13 cellular contexts compared by ENCODE assay signal in genomic region chr3:65575376-65575840, GRCh38.
DNase-seq lines count a peak whose midpoint lies in the region; ATAC-seq and TF ChIP-seq lines count a peak whose summit lies in the region.
"Had no signal": no experiment of that assay in that cellular context is flagged by ENCODE, and none has a peak within 500 bp of the region (broad histone marks: within the 10 kb centered on the region; RNA-seq: fewer than 3 reads in every experiment).

No MANE protein-coding gene starts in this region.

- H3K27ac Mint-ChIP-seq in endodermal cell, result no peak overlapping the region
- no peak overlapping the region for H3K27ac Mint-ChIP-seq in immature natural killer cell

- TF ChIP-seq CTCF in HCT116 (IDR thresholded peaks at IDR 0.05 in 2 of 3, conservative IDR thresholded peaks at IDR 0.05 in 1 of 3; ENCODE audit: borderline replicate concordance in 1 of 3, insufficient read depth in 1 of 3, low read depth in 2 of 3, low read length in 2 of 3) (no peak), fibroblast of mammary gland (conservative IDR thresholded peaks at IDR 0.05; ENCODE audit: control insufficient read depth, insufficient read depth, low read depth, low read length) (no peak), endodermal cell (conservative IDR thresholded peaks at IDR 0.05) (no peak)

- no peaks in the 10 kb centered on the region for H3K9me2 ChIP-seq in HCT116 (ENCODE audit: insufficient read depth)

- no peaks in the 10 kb centered on the region for H3K9me3 ChIP-seq in HCT116 (ENCODE audit: control insufficient read depth in 1 of 2, insufficient read depth in 1 of 2, low read depth in 1 of 2, low read length in 2 of 2)
- H3K9me3 ChIP-seq in SJSA1 (replicated peaks), result no peaks in the 10 kb centered on the region
- no peaks in the 10 kb centered on the region for H3K9me3 ChIP-seq in skeletal muscle satellite cell (replicated peaks; ENCODE audit: low read length)
- H3K9me3 ChIP-seq in endodermal cell (ENCODE audit: control insufficient read depth, low read length), result no peaks in the 10 kb centered on the region

- H3K27me3 Mint-ChIP-seq in endodermal cell (ENCODE audit: insufficient read depth) (no peaks in the 10 kb centered on the region), immature natural killer cell (ENCODE audit: low read depth in 3 of 3) (peaks cover 0 to 2% (median 0%) of the 10 kb centered on the region in 3 donors)

- H3K27me3 ChIP-seq in HCT116 (ENCODE audit: insufficient read depth, low read length), result no peaks in the 10 kb centered on the region
- no peaks in the 10 kb centered on the region for H3K27me3 ChIP-seq in SJSA1 (replicated peaks)
- no peaks in the 10 kb centered on the region for H3K27me3 ChIP-seq in skeletal muscle satellite cell (ENCODE audit: control insufficient read depth, insufficient read depth, low read length)
- H3K27me3 ChIP-seq in endodermal cell (ENCODE audit: control insufficient read depth, insufficient read depth, low read length, poor library complexity, severe bottlenecking), result no peaks in the 10 kb centered on the region

- 100% methylated on average over 1 of the region's 1 CpG; no CpG with 5 or more reads in 1 of the 2 experiments for WGBS in endodermal cell (ENCODE audit: insufficient coverage in 1 of 2, insufficient read length in 1 of 2), 2 experiments

- no peaks in the 10 kb centered on the region for H3K79me2 ChIP-seq in HCT116 (ENCODE audit: insufficient read depth, low read length)

- H3K4me2 ChIP-seq in HCT116 (ENCODE audit: low read length), result no peak overlapping the region
- peak overlapping the region; percentile 46 for H3K4me2 ChIP-seq in skeletal muscle satellite cell (ENCODE audit: low read length)

- no peak for TF ChIP-seq RAD21 in HCT116 (IDR thresholded peaks at IDR 0.05; ENCODE audit: low read depth)

- H3K4me3 Mint-ChIP-seq in endodermal cell, result no peak overlapping the region
- no peak overlapping the region for H3K4me3 Mint-ChIP-seq in immature natural killer cell

- CTCF ChIA-PET in HCT116 (lab: Charles Lee), result no interaction called here

- BruUV-seq in HCT116 (replicated peaks; lab: Mats Ljungman, UMichigan), result no TSS peak

- no peak overlapping the region for H2AFZ ChIP-seq in HCT116 (ENCODE audit: low read depth, low read length, poor library complexity, severe bottlenecking)

- no peak for ATAC-seq in HCT116

- H3K4me1 Mint-ChIP-seq in endodermal cell, result no peaks in the 10 kb centered on the region
- no peaks in the 10 kb centered on the region for H3K4me1 Mint-ChIP-seq in immature natural killer cell

- H3K4me1 ChIP-seq in HCT116 (ENCODE audit: control insufficient read depth in 1 of 2, insufficient read depth in 2 of 2, low read length in 2 of 2) (peaks cover 5 to 7% of the 10 kb centered on the region in 2 experiments; a peak in 1 of 4 replicates), SJSA1 (replicated peaks) (peaks cover 30% of the 10 kb centered on the region), skeletal muscle satellite cell (ENCODE audit: control insufficient read depth, insufficient read depth, low read length) (peaks cover 29% of the 10 kb centered on the region), endodermal cell (ENCODE audit: control insufficient read depth, insufficient read depth, low read length) (no peaks in the 10 kb centered on the region)

- H3K36me3 Mint-ChIP-seq in endodermal cell (ENCODE audit: low read depth) (no peaks in the 10 kb centered on the region), immature natural killer cell (no peaks in the 10 kb centered on the region)

- intact Hi-C loops in HCT116 (cut with micrococcal nuclease), result no loop called here

- H3K36me3 ChIP-seq in HCT116 (ENCODE audit: control insufficient read depth in 1 of 2, insufficient read depth in 2 of 2, low read length in 2 of 2) (no peaks in the 10 kb centered on the region), SJSA1 (no peaks in the 10 kb centered on the region), skeletal muscle satellite cell (ENCODE audit: insufficient read depth, low read length) (no peaks in the 10 kb centered on the region), endodermal cell (ENCODE audit: control insufficient read depth, insufficient read depth, low read length) (no peaks in the 10 kb centered on the region)
- H3K36me3 ChIP-seq: left ventricle myocardium inferior had no signal

- no peak for TF ChIP-seq POLR2A in HCT116 (IDR thresholded peaks at IDR 0.05; ENCODE audit: borderline replicate concordance, extremely low read depth, insufficient read depth, insufficient read length)

- RAD21 ChIA-PET in HCT116 (lab: Charles Lee; ENCODE audit: low non-redundant PET in 1 of 2, low total read pairs in 2 of 2, uncharacterized antibody in 2 of 2, unreplicated experiment in 2 of 2), result no interaction called here

- DNase-seq in HCT116 (ENCODE audit: low read depth, low spot score), result no peak
- peak in 1 of 2 experiments; percentile 78 for DNase-seq in SJSA1 (ENCODE audit: low read depth in 1 of 2, low spot score in 2 of 2)
- peak; percentile 82 for DNase-seq in fibroblast of mammary gland (ENCODE audit: low read depth)
- DNase-seq in GDM1 (lab: John Stamatoyannopoulos, UW), result no peak
- DNase-seq in DMS114 treated with DMSO at 0.1 percent for 48 hours (lab: John Stamatoyannopoulos, UW; ENCODE audit: unreplicated experiment), result no peak
- no peak for DNase-seq in endodermal cell
- no peak for DNase-seq in immature natural killer cell
- DNase-seq: KBM-7; left ventricle myocardium inferior; RPMI8226; stimulated activated naive CD4-positive, alpha-beta T cell had no signal

- 0 out of 2 replicates have a peak, but pooled peaks cover 3% of the 10 kb centered on the region for H4K20me1 ChIP-seq in HCT116 (ENCODE audit: insufficient read depth)

- H3K9ac ChIP-seq in HCT116 (ENCODE audit: low read length), result no peak overlapping the region
- H3K9ac ChIP-seq in skeletal muscle satellite cell (ENCODE audit: low read depth, low read length), result no peak overlapping the region
- H3K9ac ChIP-seq in endodermal cell (ENCODE audit: extremely low read depth, low read length, poor library complexity, severe bottlenecking), result no peak overlapping the region

- no peak overlapping the region for H3K27ac ChIP-seq in HCT116 (ENCODE audit: low read depth, low read length)
- peak overlapping the region; percentile 31 for H3K27ac ChIP-seq in SJSA1
- H3K27ac ChIP-seq in endodermal cell (ENCODE audit: low read depth, low read length), result no peak overlapping the region
- H3K27ac ChIP-seq: left ventricle myocardium inferior, VCaP had no signal

- no peak overlapping the region for H3K4me3 ChIP-seq in HCT116 (replicated peaks in 1 of 2; ENCODE audit: low read depth in 1 of 2, low read length in 2 of 2)
- H3K4me3 ChIP-seq in SJSA1, result no peak overlapping the region
- H3K4me3 ChIP-seq in fibroblast of mammary gland (ENCODE audit: control insufficient read depth, low read depth, low read length), result no peak overlapping the region
- H3K4me3 ChIP-seq in skeletal muscle satellite cell (ENCODE audit: low read length), result no peak overlapping the region
- H3K4me3 ChIP-seq in endodermal cell (ENCODE audit: low read length), result no peak overlapping the region
- H3K4me3 ChIP-seq: left ventricle myocardium inferior had no signal

- POLR2A ChIA-PET in HCT116 (lab: Charles Lee), result no interaction called here

- no peaks in the 10 kb centered on the region for H3K9me3 Mint-ChIP-seq in endodermal cell
- H3K9me3 Mint-ChIP-seq in immature natural killer cell, result peaks cover 0 to 7% (median 5%) of the 10 kb centered on the region in 6 donors

TF ChIP-seq in HCT116, 20 proteins besides CTCF, POLR2A, EP300 and RAD21:
- TF ChIP-seq YY1 (IDR thresholded peaks at IDR 0.05; ENCODE audit: extremely low read depth, insufficient replicate concordance, low read depth, low read length) (no peak), CEBPB (IDR thresholded peaks at IDR 0.05; ENCODE audit: low read depth) (peak; percentile 62), SRF (IDR thresholded peaks at IDR 0.05; ENCODE audit: low read depth) (no peak), MAX (IDR thresholded peaks at IDR 0.05) (peak; percentile 26; the same call in 1 of the 2 replicates), CBX3 (IDR thresholded peaks at IDR 0.05; ENCODE audit: low read depth) (0 out of 2 replicates have a peak, but pooled peaks have one; percentile 10), ATF3 (IDR thresholded peaks at IDR 0.05) (peak; percentile 47; the same call in 1 of the 2 replicates)
TF ChIP-seq in HCT116: peak in this region for 4.
